26 cellular contexts compared by ENCODE assay signal in genomic region chr6:94088870-94089269, GRCh38.
"Had no signal": no experiment of that assay in that cellular context is flagged by ENCODE, and none has a peak within 500 bp of the region (broad histone marks: within the 10 kb centered on the region; RNA-seq: fewer than 3 reads in every experiment).

No MANE protein-coding gene starts in this region.

- H3K4me3 ChIP-seq: stomach, suprapubic skin, testis, thoracic aorta, thyroid gland, tibial artery, tibial nerve, transverse colon, upper lobe of left lung, upper lobe of right lung, uterus, vagina had no signal

- H3K9me3 ChIP-seq: stomach, suprapubic skin, testis, thoracic aorta, thyroid gland, tibial artery, tibial nerve, transverse colon, upper lobe of left lung, upper lobe of right lung, uterus, vagina had no signal

- ATAC-seq: stimulated activated effector memory CD8-positive, alpha-beta T cell treated with anti-CD3 and anti-CD28 coated beads, Interleukin-12 subunit alpha, Interleukin-12 subunit beta, amount 100 ng/mL, for 72 hours; stimulated activated memory B cell treated with anti-CD40 and anti-IgM and Interleukin-4, amounts not matched to agents 10 μg/mL and 1 μg/mL and 100 μg/mL, for 72 hours; stimulated activated naive B cell treated with anti-CD40 and anti-IgM and Interleukin-4, amounts not matched to agents 10 μg/mL and 1 μg/mL and 100 μg/mL, for 72 hours; stimulated activated naive CD8-positive, alpha-beta T cell treated with anti-CD3 and anti-CD28 coated beads, Interleukin-15, amount 100 ng/mL, for 72 hours; stimulated activated naive CD8-positive, alpha-beta T cell treated with anti-CD3 and anti-CD28 coated beads, Interleukin-15, Interleukin-2, amounts not matched to agents 100 U/mL and 50 U/mL, for 24 hours; upper lobe of right lung had no signal

- H3K27ac ChIP-seq: stomach, suprapubic skin, testis, thoracic aorta, thyroid gland, tibial artery, tibial nerve, transverse colon, upper lobe of left lung, upper lobe of right lung, uterus, vagina had no signal

- H3K4me1 ChIP-seq: stomach, suprapubic skin, testis, thyroid gland, tibial artery, tibial nerve, transverse colon, upper lobe of left lung, upper lobe of right lung, uterus, vagina had no signal

- DNase-seq: stimulated activated CD4-positive, alpha-beta T cell treated with anti-CD3 and anti-CD28 coated beads, Interleukin-2, amount 100 ng/mL, for 48 hours; stimulated activated CD4-positive, alpha-beta T cell treated with anti-CD3 and anti-CD28 coated beads, Interleukin-4, amount 100 ng/mL, for 1 hour; stimulated activated CD4-positive, alpha-beta T cell treated with anti-CD3 and anti-CD28 coated beads, Interleukin-4, amount 100 ng/mL, for 24 hours; stimulated activated CD4-positive, alpha-beta T cell treated with anti-CD3 and anti-CD28 coated beads, Interleukin-4, amount 100 ng/mL, for 4 hours; stimulated activated CD8-positive, alpha-beta memory T cell treated with anti-CD3 and anti-CD28 coated beads, Interleukin-4, amount 100 ng/mL, for 48 hours; stimulated activated naive B cell treated with anti-CD40 and anti-IgM and Interleukin-4, amounts not matched to agents 10 μg/mL and 1 μg/mL and 100 μg/mL, for 72 hours; stimulated activated naive CD4-positive, alpha-beta T cell; stimulated activated naive CD4-positive, alpha-beta T cell treated with Interleukin-2 at 50 U/mL for 16 hours; stimulated activated naive CD8-positive, alpha-beta T cell treated with anti-CD3 and anti-CD28 coated beads, Interleukin-15, amount 100 ng/mL, for 72 hours; stimulated activated naive CD8-positive, alpha-beta T cell treated with anti-CD3 and anti-CD28 coated beads, Interleukin-15, Interleukin-2, amounts not matched to agents 100 U/mL and 50 U/mL, for 24 hours; stomach; substantia nigra; testis; thyroid gland; tibial artery; transverse colon; trophoblast cell; upper lobe of left lung; upper lobe of right lung; uterus had no signal

- H3K36me3 ChIP-seq: stomach, suprapubic skin, thoracic aorta, thyroid gland, tibial artery, tibial nerve, transverse colon, upper lobe of left lung, upper lobe of right lung, uterus, vagina had no signal

- H3K27me3 ChIP-seq: stomach, suprapubic skin, testis, thyroid gland, tibial artery, tibial nerve, transverse colon, upper lobe of left lung, upper lobe of right lung, uterus, vagina had no signal
